In genomic region chr3:17207019-17207418, GRCh38 we compare ENCODE assay signal across 24 cellular contexts.
"Had no signal": no experiment of that assay in that cellular context is flagged by ENCODE, and none has a peak within 500 bp of the region (broad histone marks: within the 10 kb centered on the region; RNA-seq: fewer than 3 reads in every experiment).

No MANE protein-coding gene starts in this region.

- H3K9me3 ChIP-seq: psoas muscle had no signal

- H3K9ac ChIP-seq: parathyroid adenoma had no signal

- DNase-seq: activated B cell treated with CpG ODN at 0.5 μM for 24 hours; activated CD4-positive, alpha-beta T cell treated with anti-CD3 and anti-CD28 coated beads, Interleukin-2, amount 50 U/mL, for 1 hour; activated CD8-positive, alpha-beta memory T cell treated with anti-CD3 and anti-CD28 coated beads, Interleukin-2, amount 10 ng/mL, durations not matched to agents 7 days and 5 days; activated CD8-positive, alpha-beta T cell treated with anti-CD3 and anti-CD28 coated beads, Interleukin-2, amount 10 ng/mL, durations not matched to agents 7 days and 5 days; activated effector memory CD4-positive, alpha-beta T cell treated with Interleukin-2 at 50 U/mL for 16 hours; activated naive CD4-positive, alpha-beta T cell treated with Interleukin-2 at 50 U/mL for 16 hours; adrenal gland; caudate nucleus; endodermal cell; islet precursor cell; left ventricle myocardium inferior; mammary epithelial cell; naive B cell; psoas muscle; stimulated activated CD4-positive, alpha-beta T cell treated with anti-CD3 and anti-CD28 coated beads, Interleukin-15, amount 100 ng/mL, for 24 hours; stimulated activated CD4-positive, alpha-beta T cell treated with anti-CD3 and anti-CD28 coated beads, Interleukin-2, amount 100 ng/mL, for 24 hours; stimulated activated naive B cell treated with anti-CD40 and anti-IgM and Interleukin-4, amounts not matched to agents 10 μg/mL and 1 μg/mL and 100 μg/mL, for 72 hours; T-helper 1 cell; trophoblast cell; uterus had no signal

- H2AFZ ChIP-seq: hepatocyte, parathyroid adenoma had no signal

- H3K27ac ChIP-seq: adrenal gland, esophagus muscularis mucosa, gastroesophageal sphincter, hepatocyte, left ventricle myocardium inferior, parathyroid adenoma, psoas muscle, uterus had no signal

- H3K79me2 ChIP-seq: hepatocyte, parathyroid adenoma had no signal

- ATAC-seq: activated CD8-positive, alpha-beta memory T cell treated with anti-CD3 and anti-CD28 coated beads, Interleukin-2, amount 10 ng/mL, durations not matched to agents 7 days and 5 days; activated CD8-positive, alpha-beta T cell treated with anti-CD3 and anti-CD28 coated beads, Interleukin-2, amount 10 ng/mL, durations not matched to agents 7 days and 5 days; gastroesophageal sphincter; psoas muscle; stimulated activated naive B cell treated with anti-CD40 and anti-IgM and Interleukin-4, amounts not matched to agents 10 μg/mL and 1 μg/mL and 100 μg/mL, for 72 hours had no signal

- H3K27me3 ChIP-seq: adrenal gland, esophagus muscularis mucosa, gastroesophageal sphincter, hepatocyte, uterus had no signal

- H3K4me1 ChIP-seq: parathyroid adenoma, uterus had no signal

- H3K36me3 ChIP-seq: adrenal gland, uterus had no signal

- H3K4me3 ChIP-seq: adrenal gland, esophagus muscularis mucosa, gastroesophageal sphincter, hepatocyte, left ventricle myocardium inferior, psoas muscle, uterus had no signal

- H3K4me2 ChIP-seq: hepatocyte had no signal
